29 cellular contexts compared by ENCODE assay signal in the genomic region with DNA sequence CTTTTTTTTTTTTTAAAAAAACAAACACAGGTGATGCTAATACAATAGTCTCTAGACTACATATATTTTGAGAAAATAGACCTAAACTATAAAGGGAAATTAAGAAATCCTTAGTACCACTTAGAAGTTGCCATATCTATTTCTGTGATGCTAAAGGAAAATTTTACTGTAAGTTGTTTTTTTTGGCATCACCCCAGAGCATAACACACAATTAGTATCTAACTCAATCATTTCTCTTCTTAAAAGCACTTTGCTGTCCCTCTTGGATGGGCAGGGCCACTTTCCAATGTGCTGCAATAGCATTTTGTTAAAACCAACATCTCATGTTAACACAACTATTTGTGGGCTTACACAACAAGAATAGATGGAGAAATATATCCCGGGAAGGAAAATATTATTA.
"Had no signal": no experiment of that assay in that cellular context is flagged by ENCODE, and none has a peak within 500 bp of the region (broad histone marks: within the 10 kb centered on the region; RNA-seq: fewer than 3 reads in every experiment).

No MANE protein-coding gene starts in this region.

- H3K27me3 ChIP-seq: stomach, suprapubic skin, testis, thyroid gland, tibial artery, tibial nerve, transverse colon, upper lobe of left lung, upper lobe of right lung, uterus, vagina had no signal

- H3K4me3 Mint-ChIP-seq: stimulated activated effector memory CD8-positive, alpha-beta T cell treated with anti-CD3 and anti-CD28 coated beads, Interleukin-12 subunit alpha, Interleukin-12 subunit beta, amount 100 ng/mL, for 72 hours; stimulated activated memory B cell treated with anti-CD40 and anti-IgM and Interleukin-4, amounts not matched to agents 10 μg/mL and 1 μg/mL and 100 μg/mL, for 72 hours; stimulated activated naive B cell treated with anti-CD40 and anti-IgM and Interleukin-4, amounts not matched to agents 10 μg/mL and 1 μg/mL and 100 μg/mL, for 72 hours; stimulated activated naive CD8-positive, alpha-beta T cell treated with anti-CD3 and anti-CD28 coated beads, Interleukin-15, amount 100 ng/mL, for 72 hours; stimulated activated naive CD8-positive, alpha-beta T cell treated with anti-CD3 and anti-CD28 coated beads, Interleukin-15, Interleukin-2, amounts not matched to agents 100 ng/mL and 50 ng/mL, for 24 hours; type B pancreatic cell had no signal

- H3K27ac Mint-ChIP-seq: stimulated activated effector memory CD8-positive, alpha-beta T cell treated with anti-CD3 and anti-CD28 coated beads, Interleukin-12 subunit alpha, Interleukin-12 subunit beta, amount 100 ng/mL, for 72 hours; stimulated activated memory B cell treated with anti-CD40 and anti-IgM and Interleukin-4, amounts not matched to agents 10 μg/mL and 1 μg/mL and 100 μg/mL, for 72 hours; stimulated activated naive B cell treated with anti-CD40 and anti-IgM and Interleukin-4, amounts not matched to agents 10 μg/mL and 1 μg/mL and 100 μg/mL, for 72 hours; stimulated activated naive CD8-positive, alpha-beta T cell treated with anti-CD3 and anti-CD28 coated beads, Interleukin-15, Interleukin-2, amounts not matched to agents 100 ng/mL and 50 ng/mL, for 24 hours; type B pancreatic cell had no signal

- FAIRE-seq: urothelium cell line had no signal

- ATAC-seq: stimulated activated effector memory CD8-positive, alpha-beta T cell treated with anti-CD3 and anti-CD28 coated beads, Interleukin-12 subunit alpha, Interleukin-12 subunit beta, amount 100 ng/mL, for 72 hours; stimulated activated memory B cell treated with anti-CD40 and anti-IgM and Interleukin-4, amounts not matched to agents 10 μg/mL and 1 μg/mL and 100 μg/mL, for 72 hours; stimulated activated naive B cell treated with anti-CD40 and anti-IgM and Interleukin-4, amounts not matched to agents 10 μg/mL and 1 μg/mL and 100 μg/mL, for 72 hours; stimulated activated naive CD8-positive, alpha-beta T cell treated with anti-CD3 and anti-CD28 coated beads, Interleukin-15, amount 100 ng/mL, for 72 hours; stimulated activated naive CD8-positive, alpha-beta T cell treated with anti-CD3 and anti-CD28 coated beads, Interleukin-15, Interleukin-2, amounts not matched to agents 100 U/mL and 50 U/mL, for 24 hours; upper lobe of right lung had no signal

- H3K27me3 Mint-ChIP-seq: stimulated activated memory B cell treated with anti-CD40 and anti-IgM and Interleukin-4, amounts not matched to agents 10 μg/mL and 1 μg/mL and 100 μg/mL, for 72 hours; stimulated activated naive B cell treated with anti-CD40 and anti-IgM and Interleukin-4, amounts not matched to agents 10 μg/mL and 1 μg/mL and 100 μg/mL, for 72 hours; stimulated activated naive CD8-positive, alpha-beta T cell treated with anti-CD3 and anti-CD28 coated beads, Interleukin-15, amount 100 ng/mL, for 72 hours; stimulated activated naive CD8-positive, alpha-beta T cell treated with anti-CD3 and anti-CD28 coated beads, Interleukin-15, Interleukin-2, amounts not matched to agents 100 ng/mL and 50 ng/mL, for 24 hours had no signal

- H3K4me3 ChIP-seq: stomach, suprapubic skin, testis, thoracic aorta, thyroid gland, tibial artery, tibial nerve, transverse colon, upper lobe of left lung, upper lobe of right lung, uterus, vagina had no signal

- H3K36me3 ChIP-seq: stomach, suprapubic skin, thoracic aorta, thyroid gland, tibial artery, tibial nerve, transverse colon, upper lobe of left lung, upper lobe of right lung, uterus, vagina had no signal

- H3K27ac ChIP-seq: stomach, suprapubic skin, testis, thoracic aorta, thyroid gland, tibial artery, tibial nerve, upper lobe of left lung, upper lobe of right lung, uterus, vagina had no signal

- H3K4me1 Mint-ChIP-seq: stimulated activated memory B cell treated with anti-CD40 and anti-IgM and Interleukin-4, amounts not matched to agents 10 μg/mL and 1 μg/mL and 100 μg/mL, for 72 hours; stimulated activated naive CD8-positive, alpha-beta T cell treated with anti-CD3 and anti-CD28 coated beads, Interleukin-15, amount 100 ng/mL, for 72 hours had no signal

- H3K9me3 Mint-ChIP-seq: stimulated activated effector memory CD8-positive, alpha-beta T cell treated with anti-CD3 and anti-CD28 coated beads, Interleukin-12 subunit alpha, Interleukin-12 subunit beta, amount 100 ng/mL, for 72 hours; stimulated activated naive B cell treated with anti-CD40 and anti-IgM and Interleukin-4, amounts not matched to agents 10 μg/mL and 1 μg/mL and 100 μg/mL, for 72 hours; stimulated activated naive CD8-positive, alpha-beta T cell treated with anti-CD3 and anti-CD28 coated beads, Interleukin-15, amount 100 ng/mL, for 72 hours; stimulated activated naive CD8-positive, alpha-beta T cell treated with anti-CD3 and anti-CD28 coated beads, Interleukin-15, Interleukin-2, amounts not matched to agents 100 ng/mL and 50 ng/mL, for 24 hours; type B pancreatic cell had no signal

- H3K36me3 Mint-ChIP-seq: stimulated activated effector memory CD8-positive, alpha-beta T cell treated with anti-CD3 and anti-CD28 coated beads, Interleukin-12 subunit alpha, Interleukin-12 subunit beta, amount 100 ng/mL, for 72 hours; stimulated activated memory B cell treated with anti-CD40 and anti-IgM and Interleukin-4, amounts not matched to agents 10 μg/mL and 1 μg/mL and 100 μg/mL, for 72 hours; stimulated activated naive B cell treated with anti-CD40 and anti-IgM and Interleukin-4, amounts not matched to agents 10 μg/mL and 1 μg/mL and 100 μg/mL, for 72 hours; type B pancreatic cell had no signal

- H3K4me1 ChIP-seq: stomach, suprapubic skin, testis, thyroid gland, tibial artery, tibial nerve, upper lobe of left lung, upper lobe of right lung, uterus, vagina had no signal

- H3K9me3 ChIP-seq: stomach, suprapubic skin, testis, thoracic aorta, thyroid gland, tibial artery, tibial nerve, transverse colon, upper lobe of left lung, upper lobe of right lung, uterus, vagina had no signal

- DNase-seq: stimulated activated CD4-positive, alpha-beta T cell treated with anti-CD3 and anti-CD28 coated beads, Interleukin-2, amount 100 ng/mL, for 48 hours; stimulated activated CD4-positive, alpha-beta T cell treated with anti-CD3 and anti-CD28 coated beads, Interleukin-4, amount 100 ng/mL, for 1 hour; stimulated activated CD4-positive, alpha-beta T cell treated with anti-CD3 and anti-CD28 coated beads, Interleukin-4, amount 100 ng/mL, for 24 hours; stimulated activated CD4-positive, alpha-beta T cell treated with anti-CD3 and anti-CD28 coated beads, Interleukin-4, amount 100 ng/mL, for 4 hours; stimulated activated CD8-positive, alpha-beta memory T cell treated with anti-CD3 and anti-CD28 coated beads, Interleukin-4, amount 100 ng/mL, for 48 hours; stimulated activated naive B cell treated with anti-CD40 and anti-IgM and Interleukin-4, amounts not matched to agents 10 μg/mL and 1 μg/mL and 100 μg/mL, for 72 hours; stimulated activated naive CD4-positive, alpha-beta T cell; stimulated activated naive CD4-positive, alpha-beta T cell treated with Interleukin-2 at 50 U/mL for 16 hours; stimulated activated naive CD8-positive, alpha-beta T cell treated with anti-CD3 and anti-CD28 coated beads, Interleukin-15, amount 100 ng/mL, for 72 hours; stimulated activated naive CD8-positive, alpha-beta T cell treated with anti-CD3 and anti-CD28 coated beads, Interleukin-15, Interleukin-2, amounts not matched to agents 100 U/mL and 50 U/mL, for 24 hours; stomach; substantia nigra; testis; thyroid gland; tibial artery; transverse colon; trophoblast cell; upper lobe of left lung; upper lobe of right lung; uterus had no signal
